Comparison of ENCODE assay signal across 14 cellular contexts in the genomic region with DNA sequence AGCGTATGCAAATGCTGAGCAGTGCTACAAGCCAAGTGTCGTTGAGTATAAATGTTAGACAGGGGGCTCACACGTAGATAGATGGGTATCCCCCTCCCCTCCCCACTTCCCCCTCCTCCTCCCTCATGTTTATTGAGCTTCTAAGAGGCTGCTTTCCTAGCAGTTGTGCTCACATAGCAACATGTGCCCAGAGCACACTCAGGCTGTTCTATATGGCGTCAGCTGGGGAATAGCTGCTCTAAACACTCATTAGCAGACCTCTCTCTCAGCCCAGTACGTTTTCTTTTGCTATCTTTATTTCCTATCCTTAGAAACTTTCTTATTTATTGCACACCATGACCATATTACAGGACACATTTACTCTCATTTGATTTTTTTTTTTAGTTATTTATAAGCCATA. TPM values are rescaled to one million over a fixed set of nuclear protein-coding genes. Genes with fewer than 3 reads are reported as not detected.
DNase-seq lines count a peak whose midpoint lies in the region; ATAC-seq and TF ChIP-seq lines count a peak whose summit lies in the region.
"Had no signal": no experiment of that assay in that cellular context is flagged by ENCODE, and none has a peak within 500 bp of the region (broad histone marks: within the 10 kb centered on the region; RNA-seq: fewer than 3 reads in every experiment).

No MANE protein-coding gene starts in this region.

- H3K4me1 ChIP-seq in ES-I3 (ENCODE audit: insufficient read depth, low read length), result peaks cover 4% of the 10 kb centered on the region
- H3K4me1 ChIP-seq in gastroesophageal sphincter, result peaks cover 0 to 41% (median 3%) of the 10 kb centered on the region in 3 donors
- peaks cover 4% of the 10 kb centered on the region for H3K4me1 ChIP-seq in effector memory CD4-positive, alpha-beta T cell (ENCODE audit: control insufficient read depth, insufficient read depth, low read length, poor library complexity, severe bottlenecking)
- H3K4me1 ChIP-seq: Caco-2 had no signal

- H3K27ac ChIP-seq in gastroesophageal sphincter, result no peak overlapping the region
- no peak overlapping the region for H3K27ac ChIP-seq in effector memory CD4-positive, alpha-beta T cell (ENCODE audit: insufficient read depth, low read length, poor library complexity, severe bottlenecking)
- H3K27ac ChIP-seq: body of pancreas, GM23248 had no signal

- peaks cover 2% of the 10 kb centered on the region; the same call in 1 of the 2 replicates for H3K36me3 ChIP-seq in ES-I3 (ENCODE audit: insufficient read depth, low read length)
- peaks cover 0 to 15% of the 10 kb centered on the region in 2 donors for H3K36me3 ChIP-seq in gastroesophageal sphincter
- H3K36me3 ChIP-seq in effector memory CD4-positive, alpha-beta T cell (ENCODE audit: control insufficient read depth, insufficient read depth, low read length), result no peaks in the 10 kb centered on the region

- ATAC-seq in gastroesophageal sphincter, result no peak
- ATAC-seq in activated naive CD4-positive, alpha-beta T cell treated with anti-CD3 and anti-CD28 coated beads, Interleukin-2, amount 50 U/mL, for 72 hours, result no peak
- ATAC-seq: body of pancreas had no signal

- H3K9me3 ChIP-seq in ES-I3 (ENCODE audit: control insufficient read depth, insufficient read depth, low read length), result no peaks in the 10 kb centered on the region
- H3K9me3 ChIP-seq in gastroesophageal sphincter, result no peaks in the 10 kb centered on the region
- no peaks in the 10 kb centered on the region for H3K9me3 ChIP-seq in effector memory CD4-positive, alpha-beta T cell (ENCODE audit: control insufficient read depth, low read length)
- H3K9me3 ChIP-seq: body of pancreas, Caco-2 had no signal

- TF ChIP-seq EP300 in gastroesophageal sphincter (IDR thresholded peaks at IDR 0.05), result no peak

- peaks cover 0 to 6% of the 10 kb centered on the region in 2 donors for H3K9me3 Mint-ChIP-seq in activated naive CD4-positive, alpha-beta T cell treated with anti-CD3 and anti-CD28 coated beads, Interleukin-2, amount 50 U/mL, for 72 hours
- H3K9me3 Mint-ChIP-seq: activated T-helper 1 cell treated with anti-CD3 and anti-CD28 coated beads, Interleukin-12 subunit alpha, Interleukin-12 subunit beta, Interleukin-2, Interleukin-4 antibody, amounts not matched to agents 30 ng/mL and 10 ng/mL and 1 ng/mL, durations not matched to agents 14 hours and 24 hours and 36 hours had no signal

- TF ChIP-seq POLR2A in gastroesophageal sphincter (IDR thresholded peaks at IDR 0.05), result no peak

- peak overlapping the region; percentile 9 to 75 for H3K4me3 ChIP-seq in gastroesophageal sphincter
- H3K4me3 ChIP-seq in effector memory CD4-positive, alpha-beta T cell (ENCODE audit: insufficient read depth, low read depth, low read length, poor library complexity, severe bottlenecking), result no peak overlapping the region
- H3K4me3 ChIP-seq: body of pancreas had no signal

- WGBS in gastroesophageal sphincter (ENCODE audit: low coverage in 1 of 2), 2 donors, result 49 to 63% methylated on average over 3 to 5 of the region's 5 CpGs

- TF ChIP-seq CTCF in gastroesophageal sphincter (IDR thresholded peaks at IDR 0.05), result no peak

- H3K27ac Mint-ChIP-seq in activated naive CD4-positive, alpha-beta T cell treated with anti-CD3 and anti-CD28 coated beads, Interleukin-2, amount 50 U/mL, for 72 hours, result no peak overlapping the region
- H3K27ac Mint-ChIP-seq: activated T-helper 1 cell treated with anti-CD3 and anti-CD28 coated beads, Interleukin-12 subunit alpha, Interleukin-12 subunit beta, Interleukin-2, Interleukin-4 antibody, amounts not matched to agents 30 ng/mL and 10 ng/mL and 1 ng/mL, durations not matched to agents 14 hours and 24 hours and 36 hours had no signal

- DNase-seq in NCI-H510A (lab: John Stamatoyannopoulos, UW) (peak; percentile 38), pons (ENCODE audit: low spot score) (peak; percentile 82), kidney glomerular epithelial cell (lab: John Stamatoyannopoulos, UW) (no peak)
- DNase-seq in effector memory CD4-positive, alpha-beta T cell, result no peak
- DNase-seq in activated naive CD4-positive, alpha-beta T cell treated with anti-CD3 and anti-CD28 coated beads, Interleukin-2, amount 50 U/mL, for 72 hours (ENCODE audit: low spot score in 2 of 2), result no peak
- DNase-seq: body of pancreas; Caco-2; GM23248; NCI-H526 treated with DMSO at 0.1 percent for 48 hours; stimulated activated CD4-positive, alpha-beta T cell treated with anti-CD3 and anti-CD28 coated beads, Interleukin-2, amount 100 ng/mL, for 48 hours; stimulated activated naive CD4-positive, alpha-beta T cell treated with Interleukin-2 at 50 U/mL for 16 hours had no signal

- peaks cover 5 to 25% of the 10 kb centered on the region in 2 donors for H3K36me3 Mint-ChIP-seq in activated naive CD4-positive, alpha-beta T cell treated with anti-CD3 and anti-CD28 coated beads, Interleukin-2, amount 50 U/mL, for 72 hours

- H3K27me3 ChIP-seq in gastroesophageal sphincter, result no peaks in the 10 kb centered on the region
- peaks cover 16% of the 10 kb centered on the region for H3K27me3 ChIP-seq in effector memory CD4-positive, alpha-beta T cell (replicated peaks; ENCODE audit: control insufficient read depth, insufficient read depth, low read length, poor library complexity, severe bottlenecking)

- H3K9ac ChIP-seq in ES-I3 (ENCODE audit: low read depth, low read length), result peak overlapping the region; percentile 19; the same call in 1 of the 2 replicates
- H3K9ac ChIP-seq: GM23248 had no signal

RNA-seq across cellular contexts. Expression of gene KCNJ2, which starts 1.8 kb away (rescaled TPM):
- 10 to 100 TPM in 1 of 4 donors, 1 to 10 TPM in 3; 2.8 to 11.3 (median 4.9) TPM for total RNA-seq in gastroesophageal sphincter
- under 1 TPM in 1 of 2 donors, not detected in 1; 0.05 TPM for total RNA-seq in activated naive CD4-positive, alpha-beta T cell treated with anti-CD3 and anti-CD28 coated beads, Interleukin-2, amount 50 U/mL, for 72 hours
- total RNA-seq: activated T-helper 1 cell treated with anti-CD3 and anti-CD28 coated beads, Interleukin-12 subunit alpha, Interleukin-12 subunit beta, Interleukin-2, Interleukin-4 antibody, amounts not matched to agents 30 ng/mL and 10 ng/mL and 1 ng/mL, durations not matched to agents 14 hours and 24 hours and 36 hours had no signal

Comparison
In these comparisons a context has a peak if more than half of its experiments do, and no peak if none do; other contexts are left out.
1. DNase-seq: peak in NCI-H510A (single experiment) and pons (single experiment); none in effector memory CD4-positive, alpha-beta T cell (0 of 3), kidney glomerular epithelial cell (single experiment) and activated naive CD4-positive, alpha-beta T cell treated with anti-CD3 and anti-CD28 coated beads, Interleukin-2, amount 50 U/mL, for 72 hours (0 of 2).